ENCODE assay signal across 26 cellular contexts in genomic region chr2:60595953-60596352, GRCh38.
"Had no signal": no experiment of that assay in that cellular context is flagged by ENCODE, and none has a peak within 500 bp of the region (broad histone marks: within the 10 kb centered on the region; RNA-seq: fewer than 3 reads in every experiment).

No MANE protein-coding gene starts in this region.

- H3K4me1 ChIP-seq: heart right ventricle, left ventricle myocardium inferior, neural progenitor cell, parathyroid adenoma, tibial nerve, uterus had no signal

- H3K4me3 ChIP-seq: heart right ventricle, hepatocyte, left ventricle myocardium inferior, lung, neural progenitor cell, skin epidermis, tibial nerve, uterus had no signal

- H3K27ac ChIP-seq: heart right ventricle, hepatocyte, left ventricle myocardium inferior, neural progenitor cell, neutrophil, parathyroid adenoma, skin epidermis, tibial nerve, uterus had no signal

- DNase-seq: heart right ventricle; islet precursor cell; left colon; left ventricle myocardium inferior; mesendoderm; naive B cell; natural killer cell; nephron progenitor cell; occipital lobe; retina; right cardiac atrium; stimulated activated CD4-positive, alpha-beta T cell treated with anti-CD3 and anti-CD28 coated beads, Interleukin-12 subunit alpha, Interleukin-12 subunit beta, amount 100 ng/mL, for 4 hours; stimulated activated CD4-positive, alpha-beta T cell treated with anti-CD3 and anti-CD28 coated beads, Interleukin-15, amount 100 ng/mL, for 24 hours; stimulated activated CD4-positive, alpha-beta T cell treated with anti-CD3 and anti-CD28 coated beads, Interleukin-2, amount 100 ng/mL, for 24 hours; stimulated activated CD4-positive, alpha-beta T cell treated with anti-CD3 and anti-CD28 coated beads, Interleukin-4, amount 100 ng/mL, for 1 hour; stimulated activated naive CD4-positive, alpha-beta T cell treated with Interleukin-2 at 50 U/mL for 16 hours; stimulated activated naive CD8-positive, alpha-beta T cell treated with anti-CD3 and anti-CD28 coated beads, Interleukin-15, amount 100 ng/mL, for 72 hours; substantia nigra; uterus had no signal

- H3K27me3 ChIP-seq: hepatocyte, neural progenitor cell, neutrophil, tibial nerve, uterus had no signal

- H3K36me3 ChIP-seq: heart right ventricle, left ventricle myocardium inferior, neural progenitor cell, neutrophil, tibial nerve, uterus had no signal

- H3K9me3 ChIP-seq: neutrophil had no signal
